In genomic region chr9:93207860-93208734, GRCh38 we compare ENCODE assay signal across 2 cellular contexts.
A peak's percentile ranks its signal among the peaks of the same experiment; 100 is the strongest.
TF ChIP-seq lines count a peak whose summit lies in the region.

No MANE protein-coding gene starts in this region.

TF ChIP-seq in GM23338, 12 proteins besides CTCF, POLR2A, EP300 and RAD21:
- no peak for TF ChIP-seq ETS1 (IDR thresholded peaks at IDR 0.05)
- no peak for TF ChIP-seq ZNF462 (CRISPR knock-in tag; IDR thresholded peaks at IDR 0.05)
- TF ChIP-seq STAT1 (IDR thresholded peaks at IDR 0.05; ENCODE audit: unreplicated experiment), result no peak
- no peak for TF ChIP-seq EZH2phosphoT487 (IDR thresholded peaks at IDR 0.05; ENCODE audit: unreplicated experiment)
- TF ChIP-seq EZH2 (IDR thresholded peaks at IDR 0.05; ENCODE audit: low read depth, unreplicated experiment), result no peak
- no peak for TF ChIP-seq POLR2AphosphoS5 (IDR thresholded peaks at IDR 0.05; ENCODE audit: low read depth)
- no peak for TF ChIP-seq CREB1 (CRISPR knock-in tag; IDR thresholded peaks at IDR 0.05; ENCODE audit: low read depth)
- TF ChIP-seq ZNF114 (CRISPR knock-in tag; IDR thresholded peaks at IDR 0.05), result no peak
- no peak for TF ChIP-seq JUNB (IDR thresholded peaks at IDR 0.05; ENCODE audit: unreplicated experiment)
- TF ChIP-seq REST (IDR thresholded peaks at IDR 0.05; ENCODE audit: unreplicated experiment), result no peak
- no peak for TF ChIP-seq NANOG (IDR thresholded peaks at IDR 0.05; ENCODE audit: borderline replicate concordance)
- TF ChIP-seq ZNF331 (CRISPR knock-in tag; IDR thresholded peaks at IDR 0.05; ENCODE audit: low read depth), result no peak

TF ChIP-seq in HepG2, 621 proteins besides CTCF, POLR2A, EP300 and RAD21:
- TF ChIP-seq MNT (IDR thresholded peaks at IDR 0.05) (peak; percentile 95), ZNF609 (CRISPR knock-in tag; IDR thresholded peaks at IDR 0.05; ENCODE audit: borderline replicate concordance) (no peak), ZNF703 (CRISPR knock-in tag; IDR thresholded peaks at IDR 0.05; ENCODE audit: borderline replicate concordance) (no peak)
